Comparison of ENCODE assay signal across 26 cellular contexts in the genomic region with DNA sequence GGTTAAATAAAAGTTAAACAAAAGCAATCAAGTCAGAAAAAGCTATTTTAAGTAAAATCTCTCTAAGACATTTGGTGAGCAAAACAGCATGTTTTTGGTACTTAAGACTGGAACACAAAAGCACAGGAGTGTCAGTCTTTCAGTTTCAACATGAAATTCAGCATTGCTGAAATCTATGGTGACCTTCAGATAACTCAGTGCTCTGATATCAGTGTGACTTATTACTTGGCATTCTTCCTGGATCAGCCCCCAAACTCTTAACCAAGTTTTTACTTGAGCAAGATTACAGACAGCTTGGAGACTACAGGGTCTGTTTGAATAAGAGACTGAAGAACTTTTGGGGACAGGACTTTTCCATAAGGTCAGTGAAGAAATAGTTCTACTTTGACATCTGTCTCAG.
"Had no signal": no experiment of that assay in that cellular context is flagged by ENCODE, and none has a peak within 500 bp of the region (broad histone marks: within the 10 kb centered on the region; RNA-seq: fewer than 3 reads in every experiment).

No MANE protein-coding gene starts in this region.

- H3K4me3 ChIP-seq: cardiac muscle cell, K562, SK-N-MC had no signal

- ATAC-seq: activated CD8-positive, alpha-beta memory T cell treated with anti-CD3 and anti-CD28 coated beads, Interleukin-2, amount 10 ng/mL, durations not matched to agents 7 days and 5 days; K562 had no signal

- H3K36me3 ChIP-seq: brain microvascular endothelial cell, cardiac muscle cell had no signal

- H3K9me3 Mint-ChIP-seq: activated CD4-positive, alpha-beta T cell treated with anti-CD3 and anti-CD28 coated beads, Interleukin-2, amount 10 ng/mL, durations not matched to agents 24 days and 14 days had no signal

- H3K4me1 Mint-ChIP-seq: activated B cell treated with CpG ODN at 0.5 μM for 24 hours; activated CD4-positive, alpha-beta T cell treated with anti-CD3 and anti-CD28 coated beads, Interleukin-2, amount 10 ng/mL, durations not matched to agents 24 days and 14 days; activated CD8-positive, alpha-beta memory T cell treated with anti-CD3 and anti-CD28 coated beads, Interleukin-2, amount 10 ng/mL, durations not matched to agents 7 days and 5 days; activated naive CD4-positive, alpha-beta T cell treated with anti-CD3 and anti-CD28 coated beads, Interleukin-2, amount 50 U/mL, for 24 hours had no signal

- H3K27ac Mint-ChIP-seq: activated B cell treated with CpG ODN at 0.5 μM for 24 hours; activated CD4-positive, alpha-beta T cell treated with anti-CD3 and anti-CD28 coated beads, Interleukin-2, amount 10 ng/mL, durations not matched to agents 24 days and 14 days; activated CD8-positive, alpha-beta memory T cell treated with anti-CD3 and anti-CD28 coated beads, Interleukin-2, amount 10 ng/mL, durations not matched to agents 7 days and 5 days; activated naive CD4-positive, alpha-beta T cell treated with anti-CD3 and anti-CD28 coated beads, Interleukin-2, amount 50 U/mL, for 24 hours; activated T-cell treated with anti-CD3 and anti-CD28 coated beads, Interleukin-2, amount 50 U/mL, for 24 hours; activated T-helper 1 cell treated with anti-CD3 and anti-CD28 coated beads, Interleukin-12 subunit alpha, Interleukin-12 subunit beta, Interleukin-2, Interleukin-4 antibody, amounts not matched to agents 30 ng/mL and 10 ng/mL and 1 ng/mL, durations not matched to agents 14 hours and 24 hours and 36 hours; T-helper 2 cell treated with Interferon-gamma antibody and Interleukin-4, amounts not matched to agents 5 μg/mL and 100 μg/mL, for 36 hours had no signal

- H3K27me3 Mint-ChIP-seq: activated B cell treated with CpG ODN at 0.5 μM for 24 hours; activated CD4-positive, alpha-beta T cell treated with anti-CD3 and anti-CD28 coated beads, Interleukin-2, amount 10 ng/mL, durations not matched to agents 24 days and 14 days; activated CD8-positive, alpha-beta memory T cell treated with anti-CD3 and anti-CD28 coated beads, Interleukin-2, amount 10 ng/mL, durations not matched to agents 7 days and 5 days; activated naive CD4-positive, alpha-beta T cell treated with anti-CD3 and anti-CD28 coated beads, Interleukin-2, amount 50 U/mL, for 24 hours; activated T-cell treated with anti-CD3 and anti-CD28 coated beads, Interleukin-2, amount 50 U/mL, for 24 hours had no signal

- H3K36me3 Mint-ChIP-seq: activated CD8-positive, alpha-beta memory T cell treated with anti-CD3 and anti-CD28 coated beads, Interleukin-2, amount 10 ng/mL, durations not matched to agents 7 days and 5 days had no signal

- H3K4me3 Mint-ChIP-seq: activated B cell treated with CpG ODN at 0.5 μM for 24 hours; activated CD4-positive, alpha-beta T cell treated with anti-CD3 and anti-CD28 coated beads, Interleukin-2, amount 10 ng/mL, durations not matched to agents 24 days and 14 days; activated CD8-positive, alpha-beta memory T cell treated with anti-CD3 and anti-CD28 coated beads, Interleukin-2, amount 10 ng/mL, durations not matched to agents 7 days and 5 days; activated naive CD4-positive, alpha-beta T cell treated with anti-CD3 and anti-CD28 coated beads, Interleukin-2, amount 50 U/mL, for 24 hours; activated T-cell treated with anti-CD3 and anti-CD28 coated beads, Interleukin-2, amount 50 U/mL, for 24 hours; activated T-helper 1 cell treated with anti-CD3 and anti-CD28 coated beads, Interleukin-12 subunit alpha, Interleukin-12 subunit beta, Interleukin-2, Interleukin-4 antibody, amounts not matched to agents 30 ng/mL and 10 ng/mL and 1 ng/mL, durations not matched to agents 14 hours and 24 hours and 36 hours; T-helper 2 cell treated with Interferon-gamma antibody and Interleukin-4, amounts not matched to agents 5 μg/mL and 100 μg/mL, for 36 hours had no signal

- H3K27me3 ChIP-seq: brain microvascular endothelial cell, cardiac muscle cell had no signal

- DNase-seq: activated B cell treated with CpG ODN at 0.5 μM for 24 hours; activated CD4-positive, alpha-beta T cell treated with anti-CD3 and anti-CD28 coated beads for 1 hour; activated CD4-positive, alpha-beta T cell treated with anti-CD3 and anti-CD28 coated beads, Interleukin-2, amount 10 ng/mL, durations not matched to agents 24 days and 14 days; activated CD4-positive, alpha-beta T cell treated with anti-CD3 and anti-CD28 coated beads, Interleukin-2, amount 50 U/mL, for 48 hours; activated CD8-positive, alpha-beta memory T cell treated with anti-CD3 and anti-CD28 coated beads, Interleukin-2, amount 10 ng/mL, durations not matched to agents 7 days and 5 days; activated effector memory CD4-positive, alpha-beta T cell treated with Interleukin-2 at 50 U/mL for 16 hours; activated naive CD4-positive, alpha-beta T cell; activated T-cell treated with anti-CD3 and anti-CD28 coated beads, Interleukin-2, amount 50 U/mL, for 24 hours; amygdala; brain microvascular endothelial cell; Karpas-422; NCI-H1105 treated with DMSO at 0.1 percent for 48 hours; NCI-H1436 treated with DMSO at 0.1 percent for 48 hours; NCI-H187; NCI-H2081; NCI-H510A; NCI-H526 treated with DMSO at 0.1 percent for 48 hours; NCI-H82; SIG-M5; SW 1271 had no signal

- H3K27ac ChIP-seq: brain microvascular endothelial cell, cardiac muscle cell, SK-N-MC had no signal
